ENCODE assay signal across 22 cellular contexts in genomic region chr17:48439072-48439471, GRCh38. TPM values are rescaled to one million over a fixed set of nuclear protein-coding genes. Genes with fewer than 3 reads are reported as not detected.
DNase-seq lines count a peak whose midpoint lies in the region; ATAC-seq, FAIRE-seq and TF ChIP-seq lines count a peak whose summit lies in the region.
"Had no signal": no experiment of that assay in that cellular context is flagged by ENCODE, and none has a peak within 500 bp of the region (broad histone marks: within the 10 kb centered on the region; RNA-seq: fewer than 3 reads in every experiment).

No MANE protein-coding gene starts in this region.

- POLR2A ChIA-PET in activated CD4-positive, alpha-beta T cell treated with anti-CD3 and anti-CD28 coated beads, Interleukin-2, amount 10 ng/mL, durations not matched to agents 7 days and 5 days (lab: Charles Lee): no interaction called here

- H3K79me2 ChIP-seq in neural cell (replicated peaks; ENCODE audit: insufficient read depth, low read length): no peaks in the 10 kb centered on the region
- H3K79me2 ChIP-seq: hepatocyte had no signal

- no peaks in the 10 kb centered on the region for H3F3A ChIP-seq in neural cell (ENCODE audit: insufficient read depth, low read length, poor library complexity, severe bottlenecking)

- H3K4me1 ChIP-seq in stomach: peaks cover 0 to 13% (median 0%) of the 10 kb centered on the region in 4 donors
- H3K4me1 ChIP-seq: A549 had no signal

- H3K9me2 ChIP-seq in neural cell (ENCODE audit: insufficient read depth, low read length): no peaks in the 10 kb centered on the region

- CTCF ChIA-PET in activated CD4-positive, alpha-beta T cell treated with anti-CD3 and anti-CD28 coated beads, Interleukin-2, amount 10 ng/mL, durations not matched to agents 7 days and 5 days (lab: Charles Lee): interaction anchor here (1.2 to 4.4 kb wide), 3 partner anchors 13 to 36 kb away, joined by 3 to 18 read pairs (median 3); no protein-coding TSS in a partner anchor

- FAIRE-seq in GM18507 (lab: Jason Lieb, UNC): peak; percentile 49
- FAIRE-seq: A549 had no signal

- H3K27ac ChIP-seq in neural cell (ENCODE audit: low read length): peak overlapping the region; percentile 72
- no peak overlapping the region for H3K27ac ChIP-seq in stomach
- H3K27ac ChIP-seq: A549, hepatocyte had no signal

- no peak for ATAC-seq in activated T-helper 17 cell treated with anti-CD3 and anti-CD28 coated beads, Interleukin-2, amount 50 U/mL, for 72 hours (replicated peaks)
- ATAC-seq: A549, SK-N-SH treated with all-trans-retinoic acid at 6 μM for 48 hours had no signal

- H3K4me3 ChIP-seq in neural cell (ENCODE audit: low read length): no peak overlapping the region
- H3K4me3 ChIP-seq in stomach: no peak overlapping the region
- H3K4me3 ChIP-seq: A549, hepatocyte, skin epidermis had no signal

- TF ChIP-seq CTCF in neural cell (IDR thresholded peaks at IDR 0.05; ENCODE audit: poor library complexity, severe bottlenecking): no peak
- TF ChIP-seq CTCF in stomach (IDR thresholded peaks at IDR 0.05): no peak

- no peak overlapping the region for H2AFZ ChIP-seq in neural cell (ENCODE audit: low read depth, low read length)
- H2AFZ ChIP-seq: hepatocyte had no signal

- H3K9ac ChIP-seq in neural cell (ENCODE audit: low read length): no peak overlapping the region

- no peaks in the 10 kb centered on the region for H4K20me1 ChIP-seq in neural cell (ENCODE audit: insufficient read depth)

- no peaks in the 10 kb centered on the region for H3K27me3 ChIP-seq in neural cell (ENCODE audit: insufficient read depth, low read depth, low read length)
- peaks cover 0 to 32% (median 19%) of the 10 kb centered on the region in 3 donors for H3K27me3 ChIP-seq in stomach
- H3K27me3 ChIP-seq: hepatocyte had no signal

- TF ChIP-seq POLR2A in stomach (IDR thresholded peaks at IDR 0.05): no peak

- intact Hi-C loops in stomach (cut with DNase I; ENCODE audit: low total_unique reads): no loop called here

- no peak for TF ChIP-seq RAD21 in neural cell (conservative IDR thresholded peaks at IDR 0.05)

- H3K9me3 ChIP-seq in neural cell (ENCODE audit: low read length) (no peaks in the 10 kb centered on the region), stomach (no peaks in the 10 kb centered on the region)
- H3K9me3 ChIP-seq: A549 had no signal

- H3K4me3 Mint-ChIP-seq in activated CD4-positive, alpha-beta T cell treated with anti-CD3 and anti-CD28 coated beads, Interleukin-2, amount 10 ng/mL, durations not matched to agents 7 days and 5 days: no peak overlapping the region
- H3K4me3 Mint-ChIP-seq in activated T-helper 17 cell treated with anti-CD3 and anti-CD28 coated beads, Interleukin-2, amount 50 U/mL, for 72 hours: peak overlapping the region; percentile 72
- H3K4me3 Mint-ChIP-seq: dendritic cell treated with granulocyte-macrophage colony-stimulating factor and Interleukin-4, amounts not matched to agents 40 ng/mL and 50 ng/mL, for 4 days had no signal

- no peaks in the 10 kb centered on the region for H3K36me3 ChIP-seq in neural cell (ENCODE audit: insufficient read depth, low read length)
- no peaks in the 10 kb centered on the region for H3K36me3 ChIP-seq in stomach

- peaks cover 87% of the 10 kb centered on the region for H3K4me1 Mint-ChIP-seq in activated CD4-positive, alpha-beta T cell treated with anti-CD3 and anti-CD28 coated beads, Interleukin-2, amount 10 ng/mL, durations not matched to agents 7 days and 5 days
- peaks cover 69% of the 10 kb centered on the region for H3K4me1 Mint-ChIP-seq in activated T-helper 17 cell treated with anti-CD3 and anti-CD28 coated beads, Interleukin-2, amount 50 U/mL, for 72 hours

- no peaks in the 10 kb centered on the region for H3K27me3 Mint-ChIP-seq in activated CD4-positive, alpha-beta T cell treated with anti-CD3 and anti-CD28 coated beads, Interleukin-2, amount 10 ng/mL, durations not matched to agents 7 days and 5 days
- no peaks in the 10 kb centered on the region for H3K27me3 Mint-ChIP-seq in activated T-helper 17 cell treated with anti-CD3 and anti-CD28 coated beads, Interleukin-2, amount 50 U/mL, for 72 hours

- no peak for DNase-seq in activated CD4-positive, alpha-beta T cell treated with anti-CD3 and anti-CD28 coated beads, Interleukin-2, amount 10 ng/mL, durations not matched to agents 7 days and 5 days
- no peak for DNase-seq in activated CD4-positive, alpha-beta T cell treated with anti-CD3 and anti-CD28 coated beads for 1 hour
- DNase-seq in GM18507 (ENCODE audit: extremely low spot score, insufficient read length, low read depth): no peak
- DNase-seq in central memory CD4-positive, alpha-beta T cell: no peak
- no peak for DNase-seq in stomach
- no peak for DNase-seq in NCI-H1930 (lab: John Stamatoyannopoulos, UW)
- DNase-seq: foreskin fibroblast; mammary epithelial cell; NCI-H146; NCI-H2227 treated with DMSO at 0.1 percent for 48 hours; NCI-H82; stimulated activated CD4-positive, alpha-beta T cell treated with anti-CD3 and anti-CD28 coated beads, Interleukin-4, amount 100 ng/mL, for 1 hour had no signal

- peaks cover 13% of the 10 kb centered on the region for H3K9me3 Mint-ChIP-seq in activated CD4-positive, alpha-beta T cell treated with anti-CD3 and anti-CD28 coated beads, Interleukin-2, amount 10 ng/mL, durations not matched to agents 7 days and 5 days
- H3K9me3 Mint-ChIP-seq in activated T-helper 17 cell treated with anti-CD3 and anti-CD28 coated beads, Interleukin-2, amount 50 U/mL, for 72 hours: peaks cover 15% of the 10 kb centered on the region

- peaks cover 25% of the 10 kb centered on the region for H3K36me3 Mint-ChIP-seq in activated CD4-positive, alpha-beta T cell treated with anti-CD3 and anti-CD28 coated beads, Interleukin-2, amount 10 ng/mL, durations not matched to agents 7 days and 5 days (ENCODE audit: low read depth)
- H3K36me3 Mint-ChIP-seq in activated T-helper 17 cell treated with anti-CD3 and anti-CD28 coated beads, Interleukin-2, amount 50 U/mL, for 72 hours (ENCODE audit: low read depth): no peaks in the 10 kb centered on the region
- H3K36me3 Mint-ChIP-seq: brain, CD14-positive monocyte had no signal

- no peak overlapping the region for H3K4me2 ChIP-seq in neural cell (ENCODE audit: low read length)
- H3K4me2 ChIP-seq: A549, hepatocyte had no signal

- H3K27ac Mint-ChIP-seq in activated CD4-positive, alpha-beta T cell treated with anti-CD3 and anti-CD28 coated beads, Interleukin-2, amount 10 ng/mL, durations not matched to agents 7 days and 5 days: peak overlapping the region; percentile 95
- H3K27ac Mint-ChIP-seq in activated T-helper 17 cell treated with anti-CD3 and anti-CD28 coated beads, Interleukin-2, amount 50 U/mL, for 72 hours: peak overlapping the region; percentile 86
- H3K27ac Mint-ChIP-seq: CD14-positive monocyte; dendritic cell treated with granulocyte-macrophage colony-stimulating factor and Interleukin-4, amounts not matched to agents 40 ng/mL and 50 ng/mL, for 4 days; progenitor cell of endocrine pancreas had no signal

- no peak for TF ChIP-seq EP300 in neural cell (conservative IDR thresholded peaks at IDR 0.05; ENCODE audit: poor library complexity, severe bottlenecking)
- no peak for TF ChIP-seq EP300 in stomach (IDR thresholded peaks at IDR 0.05)

- WGBS in stomach, 5 donors: 48 to 74% (median 55%) methylated on average over 1 of the region's 1 CpG

TF ChIP-seq in neural cell, 6 proteins besides CTCF, POLR2A, EP300 and RAD21:
- TF ChIP-seq REST (IDR thresholded peaks at IDR 0.05; ENCODE audit: borderline replicate concordance) (no peak), EZH2 (IDR thresholded peaks at IDR 0.05; ENCODE audit: borderline replicate concordance, insufficient read depth, low read length, poor library complexity, severe bottlenecking) (no peak), TAF1 (IDR thresholded peaks at IDR 0.05; ENCODE audit: low read depth) (no peak), POLR2AphosphoS5 (IDR thresholded peaks at IDR 0.05) (no peak)

RNA-seq across cellular contexts. Expression of gene SKAP1, which starts 9.1 kb away (rescaled TPM):
- total RNA-seq in activated CD4-positive, alpha-beta T cell treated with anti-CD3 and anti-CD28 coated beads, Interleukin-2, amount 10 ng/mL, durations not matched to agents 7 days and 5 days: 100 to 1,000 TPM; 123 to 144 TPM
- total RNA-seq in activated T-helper 17 cell treated with anti-CD3 and anti-CD28 coated beads, Interleukin-2, amount 50 U/mL, for 72 hours: 100 to 1,000 TPM in 1 of 2 donors, 10 to 100 TPM in 1; 71.4 to 103 TPM
- 0.63 TPM in 1 of 2 replicates, not detected in the other for polyA plus RNA-seq in neural cell
- polyA minus RNA-seq in neural cell: not detected in 2 replicates
- total RNA-seq in stomach: 1 to 10 TPM in 3 of 5 donors, not detected in 2; 2.4 to 4.1 (median 3.2) TPM
- 1 to 10 TPM; 2.7 to 4.4 (median 3.2) TPM for polyA plus RNA-seq in stomach
- total RNA-seq: mammary epithelial cell had no signal

Comparison
In these comparisons a context has a peak if more than half of its experiments do, and no peak if none do; other contexts are left out.
1. RNA of gene SKAP1, which starts 9.1 kb away (total RNA-seq): 123 to 144 TPM in activated CD4-positive, alpha-beta T cell treated with anti-CD3 and anti-CD28 coated beads, Interleukin-2, amount 10 ng/mL, durations not matched to agents 7 days and 5 days and 71.4 to 103 TPM in activated T-helper 17 cell treated with anti-CD3 and anti-CD28 coated beads, Interleukin-2, amount 50 U/mL, for 72 hours; 2.4 to 4.1 TPM in stomach; every median in the first group is over 10 times any median in the second.